Comparison of ENCODE assay signal across 12 cellular contexts in the genomic region with DNA sequence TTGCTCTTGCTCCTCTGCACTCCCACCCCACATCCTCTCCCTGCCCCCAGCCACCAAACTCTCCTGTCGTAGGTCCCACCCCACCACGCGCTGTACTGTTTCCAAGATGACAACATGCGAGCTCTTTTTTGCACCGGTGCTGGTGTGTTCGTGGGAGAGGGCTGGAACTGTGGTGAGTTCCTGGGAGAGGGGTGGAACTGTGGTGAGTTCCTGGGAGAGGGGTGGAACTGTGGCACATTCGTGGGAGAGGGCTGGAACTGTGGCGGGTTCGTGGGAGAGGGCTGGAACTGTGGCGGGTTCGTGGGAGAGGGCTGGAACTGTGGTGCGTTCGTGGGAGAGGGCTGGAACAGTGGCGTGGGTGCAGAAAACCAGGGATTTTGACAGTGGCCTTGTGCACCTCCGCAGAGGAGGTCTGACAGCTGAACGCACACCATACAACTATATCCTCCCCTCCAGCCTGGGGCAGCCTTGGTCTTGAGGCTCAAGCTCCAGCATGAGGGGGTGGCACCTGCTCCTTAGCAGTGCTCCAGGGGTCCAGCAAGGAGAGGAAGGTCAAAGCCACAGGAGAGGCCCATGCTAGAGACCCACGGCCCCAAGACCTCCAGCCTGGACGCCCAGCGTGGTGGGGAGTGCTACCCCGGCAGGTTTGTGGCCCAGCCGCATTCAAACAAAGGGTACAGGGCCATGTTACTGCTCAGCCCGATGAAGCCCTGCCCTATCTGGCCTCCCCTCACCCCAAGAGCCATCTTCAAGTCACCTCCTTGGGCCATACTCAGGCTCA. TPM values are rescaled to one million over a fixed set of nuclear protein-coding genes. Genes with fewer than 3 reads are reported as not detected.
A peak's percentile ranks its signal among the peaks of the same experiment; 100 is the strongest.
DNase-seq lines count a peak whose midpoint lies in the region; ATAC-seq and TF ChIP-seq lines count a peak whose summit lies in the region.
"Had no signal": no experiment of that assay in that cellular context is flagged by ENCODE, and none has a peak within 500 bp of the region (broad histone marks: within the 10 kb centered on the region; RNA-seq: fewer than 3 reads in every experiment).

No MANE protein-coding gene starts in this region.

- H3K9me3 Mint-ChIP-seq in CD4-positive, alpha-beta memory T cell = peaks cover 5 to 22% (median 13%) of the 10 kb centered on the region in 8 donors
- peaks cover 3 to 13% (median 7%) of the 10 kb centered on the region in 3 donors for H3K9me3 Mint-ChIP-seq in T-cell
- no peaks in the 10 kb centered on the region for H3K9me3 Mint-ChIP-seq in osteocyte (ENCODE audit: unreplicated experiment)

- WGBS in esophagus muscularis mucosa = 63% methylated on average over 14 of the region's 22 CpGs

- no peaks in the 10 kb centered on the region for H3K36me3 ChIP-seq in CD4-positive, alpha-beta memory T cell (ENCODE audit: insufficient read depth, low read length)
- H3K36me3 ChIP-seq in esophagus muscularis mucosa (peaks cover 0 to 14% (median 7%) of the 10 kb centered on the region in 4 donors), upper lobe of right lung (peaks cover under 1% of the 10 kb centered on the region)

- H3K27me3 Mint-ChIP-seq in CD4-positive, alpha-beta memory T cell = no peaks in the 10 kb centered on the region
- H3K27me3 Mint-ChIP-seq in T-cell = no peaks in the 10 kb centered on the region
- H3K27me3 Mint-ChIP-seq in osteocyte (ENCODE audit: unreplicated experiment) = no peaks in the 10 kb centered on the region
- H3K27me3 Mint-ChIP-seq: central memory CD8-positive, alpha-beta T cell; T-helper 17 cell had no signal

- CTCF ChIA-PET in CD4-positive, alpha-beta memory T cell (lab: Charles Lee; ENCODE audit: partially characterized antibody) = no interaction called here
- CTCF ChIA-PET in T-cell (lab: Charles Lee) = interaction anchor here in 1 of 2 donors (1.0 kb wide), 1 partner anchor 49 kb away, joined by 4 read pairs; no protein-coding TSS in a partner anchor

- no peak for TF ChIP-seq EP300 in esophagus muscularis mucosa (IDR thresholded peaks at IDR 0.05)

- POLR2A ChIA-PET in CD4-positive, alpha-beta memory T cell (lab: Charles Lee; ENCODE audit: partially characterized antibody) = no interaction called here
- POLR2A ChIA-PET in T-cell (lab: Charles Lee) = interaction anchor here in 1 of 2 donors (0.7 kb wide), 1 partner anchor 148 kb away, joined by 3 read pairs; no protein-coding TSS in a partner anchor

- no peak for TF ChIP-seq CTCF in esophagus muscularis mucosa (IDR thresholded peaks at IDR 0.05)
- no peak for TF ChIP-seq CTCF in osteocyte (IDR thresholded peaks at IDR 0.05)
- TF ChIP-seq CTCF in upper lobe of right lung (IDR thresholded peaks at IDR 0.05) = no peak

- H3K4me1 Mint-ChIP-seq in CD4-positive, alpha-beta memory T cell = peaks cover 11 to 28% (median 21%) of the 10 kb centered on the region in 4 donors
- H3K4me1 Mint-ChIP-seq in T-cell (peaks cover 69 to 81% (median 78%) of the 10 kb centered on the region in 3 donors), osteocyte (ENCODE audit: unreplicated experiment) (peaks cover 51% of the 10 kb centered on the region)
- H3K4me1 Mint-ChIP-seq: central memory CD8-positive, alpha-beta T cell had no signal

- no peaks in the 10 kb centered on the region for H3K27me3 ChIP-seq in CD4-positive, alpha-beta memory T cell (ENCODE audit: insufficient read depth, low read length)
- no peaks in the 10 kb centered on the region for H3K27me3 ChIP-seq in esophagus muscularis mucosa
- no peaks in the 10 kb centered on the region for H3K27me3 ChIP-seq in upper lobe of right lung

- intact Hi-C loops in CD4-positive, alpha-beta memory T cell (cut with micrococcal nuclease) = no loop called here
- intact Hi-C loops in esophagus muscularis mucosa (cut with DNase I) = no loop called here
- intact Hi-C loops in upper lobe of right lung (cut with DNase I) = no loop called here

- H3K4me3 Mint-ChIP-seq in CD4-positive, alpha-beta memory T cell = peak overlapping the region in 3 of 8 donors; percentile 24 to 56 (median 31)
- H3K4me3 Mint-ChIP-seq in T-cell (peak overlapping the region in 2 of 3 donors; percentile 57 to 72), osteocyte (ENCODE audit: unreplicated experiment) (no peak overlapping the region)
- H3K4me3 Mint-ChIP-seq: central memory CD8-positive, alpha-beta T cell; T-helper 17 cell had no signal

- no peak overlapping the region for H3K4me3 ChIP-seq in CD4-positive, alpha-beta memory T cell (ENCODE audit: low read length in 2 of 2)
- H3K4me3 ChIP-seq in esophagus muscularis mucosa (peak overlapping the region in 3 of 4 donors; percentile 4 to 30 (median 9)), upper lobe of right lung (no peak overlapping the region)

- H3K4me1 ChIP-seq in CD4-positive, alpha-beta memory T cell (ENCODE audit: insufficient read depth, low read length) = no peaks in the 10 kb centered on the region
- H3K4me1 ChIP-seq in esophagus muscularis mucosa (peaks cover 55 to 96% (median 93%) of the 10 kb centered on the region in 4 donors), upper lobe of right lung (peaks cover 21% of the 10 kb centered on the region)

- no peak for DNase-seq in CD4-positive, alpha-beta memory T cell
- DNase-seq in T-cell = no peak
- no peak for DNase-seq in esophagus muscularis mucosa (ENCODE audit: extremely low spot score)
- no peak for DNase-seq in osteocyte (ENCODE audit: extremely low spot score, unreplicated experiment)
- DNase-seq in KG1 (lab: John Stamatoyannopoulos, UW) = no peak
- no peak for DNase-seq in upper lobe of right lung
- no peak for DNase-seq in dermis blood vessel endothelial cell
- DNase-seq: T-helper 17 cell had no signal

- ATAC-seq in T-cell (replicated peaks in 1 of 4) = peak in 3 of 4 experiments; percentile 15 to 41 (median 30)
- no peak for ATAC-seq in upper lobe of right lung
- no peak for ATAC-seq in HG03025 (IDR thresholded peaks at IDR 0.05; ENCODE audit: low FRiP score, unreplicated experiment)
- ATAC-seq: left lobe of liver, right cardiac atrium, T-helper 17 cell had no signal

- no peak overlapping the region for H3K27ac ChIP-seq in CD4-positive, alpha-beta memory T cell (ENCODE audit: low read depth, low read length)
- H3K27ac ChIP-seq in esophagus muscularis mucosa (replicated peaks in 1 of 4) (peak overlapping the region; percentile 90 to 98 (median 97)), upper lobe of right lung (no peak overlapping the region)

- peaks cover 27 to 30% of the 10 kb centered on the region in 2 donors for H3K36me3 Mint-ChIP-seq in CD4-positive, alpha-beta memory T cell
- H3K36me3 Mint-ChIP-seq in T-cell (peaks cover 31% of the 10 kb centered on the region), osteocyte (ENCODE audit: unreplicated experiment) (peaks cover 20% of the 10 kb centered on the region)

- H3K9me3 ChIP-seq in CD4-positive, alpha-beta memory T cell (ENCODE audit: control insufficient read depth in 1 of 2, low read length in 2 of 2) = no peaks in the 10 kb centered on the region
- H3K9me3 ChIP-seq in esophagus muscularis mucosa (no peaks in the 10 kb centered on the region), upper lobe of right lung (no peaks in the 10 kb centered on the region)

- H3K27ac Mint-ChIP-seq in CD4-positive, alpha-beta memory T cell = peak overlapping the region in 6 of 7 donors; percentile 37 to 85 (median 50)
- peak overlapping the region; percentile 84 to 94 for H3K27ac Mint-ChIP-seq in T-cell
- H3K27ac Mint-ChIP-seq in osteocyte (ENCODE audit: unreplicated experiment) = peak overlapping the region; percentile 53

- no peak for TF ChIP-seq POLR2A in esophagus muscularis mucosa (IDR thresholded peaks at IDR 0.05; ENCODE audit: low read depth)

RNA-seq across cellular contexts. Expression of gene ACTN1, which starts 50.1 kb away (rescaled TPM):
- total RNA-seq in CD4-positive, alpha-beta memory T cell = 10 to 100 TPM; 70.8 to 75.1 TPM
- polyA plus RNA-seq in CD4-positive, alpha-beta memory T cell = 10 to 100 TPM; 33.6 to 63.3 TPM
- total RNA-seq in T-cell = 100 to 1,000 TPM in 4 of 5 donors, 10 to 100 TPM in 1; 84.8 to 219 (median 122) TPM
- total RNA-seq in esophagus muscularis mucosa = 1,000 to 10,000 TPM in 3 of 4 donors, 100 to 1,000 TPM in 1; 958 to 2,110 (median 1,439) TPM
- 371 and 380 TPM in 2 replicates for total RNA-seq in osteocyte
- 177 TPM for total RNA-seq in upper lobe of right lung
- 233 and 441 TPM in 2 replicates for total RNA-seq in dermis blood vessel endothelial cell

Comparison
In these comparisons a context has a peak if more than half of its experiments do, and no peak if none do; other contexts are left out.
1. H3K27ac ChIP-seq: peak in esophagus muscularis mucosa (4 of 4); none in CD4-positive, alpha-beta memory T cell (single experiment) and upper lobe of right lung (single experiment).
2. H3K4me3 ChIP-seq: peak in esophagus muscularis mucosa (3 of 4); none in CD4-positive, alpha-beta memory T cell (0 of 2) and upper lobe of right lung (single experiment).
3. ATAC-seq: peak in T-cell (3 of 4); none in upper lobe of right lung (single experiment) and HG03025 (single experiment).
4. Peak in every context shown above with its lines, with median percentiles within 50 percentile points of each other: H3K27ac Mint-ChIP-seq.